ENCODE assay signal across 1 cellular context in the genomic region with DNA sequence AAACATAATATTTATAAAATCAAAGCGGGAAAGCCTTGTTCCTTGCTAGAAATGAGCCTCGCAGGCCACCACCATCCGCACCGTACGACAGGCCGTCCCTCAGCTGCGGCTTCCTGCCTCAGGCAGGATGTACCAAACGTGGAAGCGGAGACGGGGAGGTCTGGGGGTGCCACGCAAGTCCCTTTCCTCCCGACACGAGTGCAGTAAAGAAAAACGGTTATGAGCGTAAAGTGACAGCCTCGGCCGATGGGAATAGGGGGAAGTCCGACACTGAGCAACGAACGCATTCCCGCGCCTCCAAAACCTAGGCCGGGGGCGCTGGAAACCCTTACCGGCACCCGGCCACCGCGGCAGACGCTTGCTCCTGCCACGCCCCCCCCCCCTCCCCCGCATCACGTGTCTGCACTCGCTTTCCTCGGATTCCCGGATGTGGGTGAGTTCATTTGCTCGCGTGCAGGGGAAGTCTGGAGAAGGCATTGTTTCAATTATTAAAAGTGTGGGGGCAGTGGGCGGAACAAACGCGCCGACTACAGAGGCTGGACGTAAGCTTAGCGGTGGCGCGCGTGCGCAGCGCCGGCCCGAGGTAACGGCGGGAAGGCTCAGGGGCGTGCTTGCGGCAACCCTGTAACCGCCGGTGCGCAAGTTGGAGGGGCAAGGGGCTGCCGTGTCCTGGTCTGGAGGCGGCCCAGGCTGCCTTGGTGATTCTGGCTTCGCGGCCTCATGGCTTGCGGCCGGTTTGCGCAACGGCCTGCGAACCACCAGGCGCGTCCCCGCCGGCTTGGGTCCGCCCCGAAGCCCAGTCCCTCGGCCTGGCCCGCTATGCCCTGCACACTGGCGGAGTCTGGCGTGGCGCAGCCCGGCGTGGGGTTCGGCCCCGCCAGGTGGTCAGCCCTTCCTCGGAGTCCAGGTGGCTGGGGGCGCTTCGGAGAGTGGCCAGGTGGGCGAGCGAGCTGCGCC.
TF ChIP-seq lines count a peak whose summit lies in the region.

A gene with protein sequence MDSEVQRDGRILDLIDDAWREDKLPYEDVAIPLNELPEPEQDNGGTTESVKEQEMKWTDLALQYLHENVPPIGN (minus strand): TSS at position 366 of the 957 bp plus-strand sequence. CDS start 3,081 bp downstream, outside the sequence.
Gene CEP63 (plus strand): TSS at position 438 of the 957 bp plus-strand sequence. CDS start 9,264 bp downstream, outside the sequence.

TF ChIP-seq in GM12878, 131 proteins besides CTCF, POLR2A, EP300 and RAD21 (continued from another document and continues in another):
- TF ChIP-seq IRF3 (IDR thresholded peaks at IDR 0.05) (no peak), ATF7 (IDR thresholded peaks at IDR 0.05; ENCODE audit: low read depth) (peak; percentile 99), NBN (IDR thresholded peaks at IDR 0.05) (peak; percentile 98), SMAD5 (IDR thresholded peaks at IDR 0.05; ENCODE audit: low read depth) (peak; percentile 70), ZBED1 (IDR thresholded peaks at IDR 0.05; ENCODE audit: borderline replicate concordance) (peak; percentile 38; the same call in 1 of the 2 replicates), YBX1 (IDR thresholded peaks at IDR 0.05) (no peak), SPI1 (IDR thresholded peaks at IDR 0.05; ENCODE audit: borderline replicate concordance, insufficient read depth, low read depth, low read length) (no peak; the same call in 1 of the 2 replicates), BMI1 (IDR thresholded peaks at IDR 0.05; ENCODE audit: borderline replicate concordance) (no peak), NR2F1 (conservative IDR thresholded peaks at IDR 0.05) (peak; percentile 5), RAD51 (IDR thresholded peaks at IDR 0.05) (peak; percentile 94), CEBPB (IDR thresholded peaks at IDR 0.05; ENCODE audit: borderline replicate concordance in 1 of 2, low read depth in 2 of 2, low read length in 2 of 2) (peak in 1 of 2 experiments; percentile 52; a peak in 1 of 4 replicates), MEF2A (IDR thresholded peaks at IDR 0.05; ENCODE audit: insufficient read depth, low read depth, low read length) (peak; percentile 60; the same call in 1 of the 2 replicates), SMARCA5 (IDR thresholded peaks at IDR 0.05) (no peak; the same call in 1 of the 2 replicates), CHD1 (IDR thresholded peaks at IDR 0.05; ENCODE audit: low read depth, low read length) (peak; percentile 96), ZBTB11 (CRISPR knock-in tag; IDR thresholded peaks at IDR 0.05) (no peak; the same call in 1 of the 2 replicates), WRNIP1 (IDR thresholded peaks at IDR 0.05; ENCODE audit: borderline replicate concordance, low read depth, low read length) (no peak), ZNF217 (IDR thresholded peaks at IDR 0.05) (no peak), SREBF2 (IDR thresholded peaks at IDR 0.05; ENCODE audit: low read length) (no peak), HDAC2 (IDR thresholded peaks at IDR 0.05) (no peak), POU2F2 (IDR thresholded peaks at IDR 0.05; ENCODE audit: borderline replicate concordance, low read depth, low read length) (0 out of 3 replicates have a peak, but pooled peaks have one; percentile 32), ZNF207 (IDR thresholded peaks at IDR 0.05; ENCODE audit: borderline replicate concordance) (peak; percentile 97), RFX5 (IDR thresholded peaks at IDR 0.05; ENCODE audit: low read depth, low read length) (no peak), ZNF622 (IDR thresholded peaks at IDR 0.05) (no peak), SREBF1 (IDR thresholded peaks at IDR 0.05; ENCODE audit: low read length) (no peak; the same call in none of the 2 replicates), RELB (IDR thresholded peaks at IDR 0.05; ENCODE audit: low read depth) (peak; percentile 99), GABPA (IDR thresholded peaks at IDR 0.05; ENCODE audit: low read depth) (peak; percentile 77), TARDBP (IDR thresholded peaks at IDR 0.05; ENCODE audit: borderline replicate concordance) (no peak; the same call in 1 of the 2 replicates), EED (IDR thresholded peaks at IDR 0.05; ENCODE audit: low read depth) (peak; percentile 42; the same call in 1 of the 2 replicates), RBBP5 (conservative IDR thresholded peaks at IDR 0.05) (no peak), JUNB (IDR thresholded peaks at IDR 0.05) (no peak; the same call in 1 of the 2 replicates), NR2C1 (IDR thresholded peaks at IDR 0.05) (no peak), FOS (IDR thresholded peaks at IDR 0.05; ENCODE audit: borderline replicate concordance, extremely low read depth, insufficient read length) (no peak), FOXM1 (IDR thresholded peaks at IDR 0.05; ENCODE audit: low read depth, low read length) (peak; percentile 82), CBFB (IDR thresholded peaks at IDR 0.05; ENCODE audit: low read depth) (peak; percentile 93), YY1 (IDR thresholded peaks at IDR 0.05; ENCODE audit: low read depth, low read length) (peak; percentile 5; the same call in 1 of the 2 replicates), ETV6 (conservative IDR thresholded peaks at IDR 0.05 in 1 of 2, IDR thresholded peaks at IDR 0.05 in 1 of 2; ENCODE audit: borderline replicate concordance in 1 of 2, low read depth in 1 of 2) (no peak), ATF3 (IDR thresholded peaks at IDR 0.05; ENCODE audit: borderline replicate concordance, extremely low read depth, low read depth, low read length) (peak; percentile 57; the same call in 1 of the 2 replicates), LARP7 (IDR thresholded peaks at IDR 0.05) (peak; percentile 94), TAF1 (IDR thresholded peaks at IDR 0.05; ENCODE audit: borderline replicate concordance, low read depth, low read length) (peak; percentile 60; the same call in 1 of the 2 replicates), IKZF2 (IDR thresholded peaks at IDR 0.05) (peak; percentile 43 to 69; a peak in 3 of 4 replicates), PAX5 (IDR thresholded peaks at IDR 0.05; ENCODE audit: borderline replicate concordance, low read depth, low read length) (peak; percentile 71)
- TF ChIP-seq, protein P1, sequence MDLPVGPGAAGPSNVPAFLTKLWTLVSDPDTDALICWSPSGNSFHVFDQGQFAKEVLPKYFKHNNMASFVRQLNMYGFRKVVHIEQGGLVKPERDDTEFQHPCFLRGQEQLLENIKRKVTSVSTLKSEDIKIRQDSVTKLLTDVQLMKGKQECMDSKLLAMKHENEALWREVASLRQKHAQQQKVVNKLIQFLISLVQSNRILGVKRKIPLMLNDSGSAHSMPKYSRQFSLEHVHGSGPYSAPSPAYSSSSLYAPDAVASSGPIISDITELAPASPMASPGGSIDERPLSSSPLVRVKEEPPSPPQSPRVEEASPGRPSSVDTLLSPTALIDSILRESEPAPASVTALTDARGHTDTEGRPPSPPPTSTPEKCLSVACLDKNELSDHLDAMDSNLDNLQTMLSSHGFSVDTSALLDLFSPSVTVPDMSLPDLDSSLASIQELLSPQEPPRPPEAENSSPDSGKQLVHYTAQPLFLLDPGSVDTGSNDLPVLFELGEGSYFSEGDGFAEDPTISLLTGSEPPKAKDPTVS (IDR thresholded peaks at IDR 0.05; ENCODE audit: low read depth, low read length) = no peak
- TF ChIP-seq, protein P2, sequence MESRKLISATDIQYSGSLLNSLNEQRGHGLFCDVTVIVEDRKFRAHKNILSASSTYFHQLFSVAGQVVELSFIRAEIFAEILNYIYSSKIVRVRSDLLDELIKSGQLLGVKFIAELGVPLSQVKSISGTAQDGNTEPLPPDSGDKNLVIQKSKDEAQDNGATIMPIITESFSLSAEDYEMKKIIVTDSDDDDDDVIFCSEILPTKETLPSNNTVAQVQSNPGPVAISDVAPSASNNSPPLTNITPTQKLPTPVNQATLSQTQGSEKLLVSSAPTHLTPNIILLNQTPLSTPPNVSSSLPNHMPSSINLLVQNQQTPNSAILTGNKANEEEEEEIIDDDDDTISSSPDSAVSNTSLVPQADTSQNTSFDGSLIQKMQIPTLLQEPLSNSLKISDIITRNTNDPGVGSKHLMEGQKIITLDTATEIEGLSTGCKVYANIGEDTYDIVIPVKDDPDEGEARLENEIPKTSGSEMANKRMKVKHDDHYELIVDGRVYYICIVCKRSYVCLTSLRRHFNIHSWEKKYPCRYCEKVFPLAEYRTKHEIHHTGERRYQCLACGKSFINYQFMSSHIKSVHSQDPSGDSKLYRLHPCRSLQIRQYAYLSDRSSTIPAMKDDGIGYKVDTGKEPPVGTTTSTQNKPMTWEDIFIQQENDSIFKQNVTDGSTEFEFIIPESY (IDR thresholded peaks at IDR 0.05) = no peak
- TF ChIP-seq, protein P3, sequence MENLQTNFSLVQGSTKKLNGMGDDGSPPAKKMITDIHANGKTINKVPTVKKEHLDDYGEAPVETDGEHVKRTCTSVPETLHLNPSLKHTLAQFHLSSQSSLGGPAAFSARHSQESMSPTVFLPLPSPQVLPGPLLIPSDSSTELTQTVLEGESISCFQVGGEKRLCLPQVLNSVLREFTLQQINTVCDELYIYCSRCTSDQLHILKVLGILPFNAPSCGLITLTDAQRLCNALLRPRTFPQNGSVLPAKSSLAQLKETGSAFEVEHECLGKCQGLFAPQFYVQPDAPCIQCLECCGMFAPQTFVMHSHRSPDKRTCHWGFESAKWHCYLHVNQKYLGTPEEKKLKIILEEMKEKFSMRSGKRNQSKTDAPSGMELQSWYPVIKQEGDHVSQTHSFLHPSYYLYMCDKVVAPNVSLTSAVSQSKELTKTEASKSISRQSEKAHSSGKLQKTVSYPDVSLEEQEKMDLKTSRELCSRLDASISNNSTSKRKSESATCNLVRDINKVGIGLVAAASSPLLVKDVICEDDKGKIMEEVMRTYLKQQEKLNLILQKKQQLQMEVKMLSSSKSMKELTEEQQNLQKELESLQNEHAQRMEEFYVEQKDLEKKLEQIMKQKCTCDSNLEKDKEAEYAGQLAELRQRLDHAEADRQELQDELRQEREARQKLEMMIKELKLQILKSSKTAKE (IDR thresholded peaks at IDR 0.05; ENCODE audit: low read depth, poor library complexity, severe bottlenecking) = peak; percentile 93
- TF ChIP-seq, protein P4, sequence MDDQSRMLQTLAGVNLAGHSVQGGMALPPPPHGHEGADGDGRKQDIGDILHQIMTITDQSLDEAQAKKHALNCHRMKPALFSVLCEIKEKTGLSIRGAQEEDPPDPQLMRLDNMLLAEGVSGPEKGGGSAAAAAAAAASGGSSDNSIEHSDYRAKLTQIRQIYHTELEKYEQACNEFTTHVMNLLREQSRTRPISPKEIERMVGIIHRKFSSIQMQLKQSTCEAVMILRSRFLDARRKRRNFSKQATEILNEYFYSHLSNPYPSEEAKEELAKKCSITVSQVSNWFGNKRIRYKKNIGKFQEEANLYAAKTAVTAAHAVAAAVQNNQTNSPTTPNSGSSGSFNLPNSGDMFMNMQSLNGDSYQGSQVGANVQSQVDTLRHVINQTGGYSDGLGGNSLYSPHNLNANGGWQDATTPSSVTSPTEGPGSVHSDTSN (IDR thresholded peaks at IDR 0.05; ENCODE audit: insufficient replicate concordance, low read depth, low read length) = peak; percentile 60
- TF ChIP-seq, protein P5, sequence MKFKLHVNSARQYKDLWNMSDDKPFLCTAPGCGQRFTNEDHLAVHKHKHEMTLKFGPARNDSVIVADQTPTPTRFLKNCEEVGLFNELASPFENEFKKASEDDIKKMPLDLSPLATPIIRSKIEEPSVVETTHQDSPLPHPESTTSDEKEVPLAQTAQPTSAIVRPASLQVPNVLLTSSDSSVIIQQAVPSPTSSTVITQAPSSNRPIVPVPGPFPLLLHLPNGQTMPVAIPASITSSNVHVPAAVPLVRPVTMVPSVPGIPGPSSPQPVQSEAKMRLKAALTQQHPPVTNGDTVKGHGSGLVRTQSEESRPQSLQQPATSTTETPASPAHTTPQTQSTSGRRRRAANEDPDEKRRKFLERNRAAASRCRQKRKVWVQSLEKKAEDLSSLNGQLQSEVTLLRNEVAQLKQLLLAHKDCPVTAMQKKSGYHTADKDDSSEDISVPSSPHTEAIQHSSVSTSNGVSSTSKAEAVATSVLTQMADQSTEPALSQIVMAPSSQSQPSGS (IDR thresholded peaks at IDR 0.05; ENCODE audit: low read length) = no peak; the same call in 1 of the 2 replicates
